ENCODE assay signal across 19 cellular contexts in the genomic region with DNA sequence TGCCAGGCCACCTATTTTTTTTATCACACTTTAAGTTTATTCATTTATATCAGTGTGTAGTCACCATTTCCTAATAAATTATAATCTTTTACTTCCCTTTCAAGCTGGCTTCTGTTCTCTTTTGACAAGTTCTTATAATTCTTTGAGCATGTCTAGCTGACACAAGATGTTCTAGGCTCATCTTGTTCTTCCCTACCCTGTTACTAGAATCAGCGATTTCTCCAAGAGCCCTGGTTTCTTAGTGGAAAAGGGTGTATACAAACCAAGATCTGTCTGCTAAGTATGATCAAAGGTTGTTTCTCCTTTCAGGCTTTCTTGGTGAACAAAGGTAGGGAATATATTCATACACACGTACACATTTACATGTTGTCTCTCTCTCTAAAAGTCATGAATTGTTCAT.
"Had no signal": no experiment of that assay in that cellular context is flagged by ENCODE, and none has a peak within 500 bp of the region (broad histone marks: within the 10 kb centered on the region; RNA-seq: fewer than 3 reads in every experiment).

No MANE protein-coding gene starts in this region.

- H3K9me3 ChIP-seq: lower lobe of right lung, tibial nerve, uterus had no signal

- H3K4me3 ChIP-seq: cardiac muscle cell, lower lobe of right lung, tibial nerve, uterus had no signal

- H3K4me3 Mint-ChIP-seq: activated B cell treated with CpG ODN at 0.5 μM for 24 hours; activated CD4-positive, alpha-beta memory T cell treated with anti-CD3 and anti-CD28 coated beads for 36 hours; activated T-helper 1 cell treated with anti-CD3 and anti-CD28 coated beads, Interleukin-12 subunit alpha, Interleukin-12 subunit beta, Interleukin-2, Interleukin-4 antibody, amounts not matched to agents 30 ng/mL and 10 ng/mL and 1 ng/mL, durations not matched to agents 14 hours and 24 hours and 36 hours; immature natural killer cell; natural killer cell treated with Interleukin-12 subunit alpha and Interleukin-12 subunit beta and Interleukin-15 and Interleukin-18, amount 100 ng/mL, for 72 hours had no signal

- H3K27me3 ChIP-seq: cardiac muscle cell, tibial nerve, uterus had no signal

- H3K27ac ChIP-seq: cardiac muscle cell, lower lobe of right lung, tibial nerve had no signal

- H3K27me3 Mint-ChIP-seq: activated B cell treated with CpG ODN at 0.5 μM for 24 hours had no signal

- H3K36me3 Mint-ChIP-seq: activated CD4-positive, alpha-beta memory T cell treated with anti-CD3 and anti-CD28 coated beads for 36 hours; activated naive CD4-positive, alpha-beta T cell treated with anti-CD3 and anti-CD28 coated beads, Interleukin-2, amount 50 U/mL, for 72 hours; immature natural killer cell; natural killer cell treated with Interleukin-12 subunit alpha and Interleukin-12 subunit beta and Interleukin-15 and Interleukin-18, amount 100 ng/mL, for 72 hours had no signal

- H3K36me3 ChIP-seq: cardiac muscle cell, lower lobe of right lung, tibial nerve, uterus had no signal

- H3K4me1 Mint-ChIP-seq: immature natural killer cell had no signal

- H3K4me1 ChIP-seq: uterus had no signal

- ATAC-seq: activated naive CD4-positive, alpha-beta T cell treated with anti-CD3 and anti-CD28 coated beads, Interleukin-2, amount 50 U/mL, for 72 hours; natural killer cell treated with Interleukin-12 subunit alpha and Interleukin-12 subunit beta and Interleukin-15 and Interleukin-18, amount 100 ng/mL, for 72 hours had no signal

- H3K9me3 Mint-ChIP-seq: activated B cell treated with CpG ODN at 0.5 μM for 24 hours; activated CD4-positive, alpha-beta memory T cell treated with anti-CD3 and anti-CD28 coated beads for 36 hours; activated naive CD4-positive, alpha-beta T cell treated with anti-CD3 and anti-CD28 coated beads, Interleukin-2, amount 50 U/mL, for 72 hours; activated T-helper 1 cell treated with anti-CD3 and anti-CD28 coated beads, Interleukin-12 subunit alpha, Interleukin-12 subunit beta, Interleukin-2, Interleukin-4 antibody, amounts not matched to agents 30 ng/mL and 10 ng/mL and 1 ng/mL, durations not matched to agents 14 hours and 24 hours and 36 hours; immature natural killer cell; natural killer cell treated with Interleukin-12 subunit alpha and Interleukin-12 subunit beta and Interleukin-15 and Interleukin-18, amount 100 ng/mL, for 72 hours had no signal

- H3K27ac Mint-ChIP-seq: activated B cell treated with CpG ODN at 0.5 μM for 24 hours; activated CD4-positive, alpha-beta memory T cell treated with anti-CD3 and anti-CD28 coated beads for 36 hours; activated naive CD4-positive, alpha-beta T cell treated with anti-CD3 and anti-CD28 coated beads, Interleukin-2, amount 50 U/mL, for 72 hours; natural killer cell treated with Interleukin-12 subunit alpha and Interleukin-12 subunit beta and Interleukin-15 and Interleukin-18, amount 100 ng/mL, for 72 hours had no signal

- DNase-seq: activated B cell treated with CpG ODN at 0.5 μM for 24 hours; activated CD4-positive, alpha-beta memory T cell treated with anti-CD3 and anti-CD28 coated beads for 36 hours; activated CD4-positive, alpha-beta T cell treated with anti-CD3 and anti-CD28 coated beads for 4 hours; activated gamma-delta T cell treated with Interleukin-2 at 50 U/mL for 16 hours; activated T-cell treated with anti-CD3 and anti-CD28 coated beads for 4 hours; effector memory CD4-positive, alpha-beta T cell; foreskin fibroblast; immature natural killer cell; lower lobe of right lung; nucleus accumbens; retina; stimulated activated CD4-positive, alpha-beta T cell treated with anti-CD3 and anti-CD28 coated beads, Interleukin-2, amount 100 ng/mL, for 24 hours; stimulated activated naive CD4-positive, alpha-beta T cell treated with Interleukin-2 at 50 U/mL for 16 hours; uterus had no signal
